9 cellular contexts compared by ENCODE assay signal in the genomic region with DNA sequence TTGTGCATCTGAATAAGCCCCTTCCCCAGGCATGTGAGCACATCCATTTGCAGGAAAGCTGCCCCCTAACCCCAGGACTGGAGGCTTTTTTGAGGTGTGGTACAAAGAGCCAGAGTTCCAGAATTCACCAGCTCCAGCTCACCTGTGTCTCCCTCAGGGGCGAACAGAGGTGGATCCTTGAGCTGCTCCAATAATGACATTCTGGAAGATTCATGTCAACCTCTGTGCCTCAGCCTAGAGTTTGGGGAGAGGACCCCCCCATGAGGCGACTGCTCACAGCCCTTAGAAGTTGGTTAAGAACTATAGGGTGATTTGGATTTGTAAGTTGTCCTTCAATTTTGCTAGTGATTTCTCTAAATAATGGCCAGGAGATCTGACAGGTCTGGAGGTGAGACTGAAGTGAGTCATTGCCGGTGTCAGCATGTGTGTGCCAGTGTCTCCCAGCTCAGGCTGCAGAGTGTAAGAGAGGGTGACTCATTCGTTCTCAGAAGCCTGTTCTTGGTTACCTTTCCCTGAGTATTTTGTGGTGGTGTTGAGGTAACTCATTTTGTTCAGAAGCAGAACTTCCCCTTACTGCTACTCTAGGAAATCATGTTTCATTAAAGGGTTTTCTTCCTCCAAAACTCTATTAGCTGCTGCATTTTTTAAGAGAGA.
DNase-seq lines count a peak whose midpoint lies in the region; ATAC-seq, FAIRE-seq and TF ChIP-seq lines count a peak whose summit lies in the region.
"Had no signal": no experiment of that assay in that cellular context is flagged by ENCODE, and none has a peak within 500 bp of the region (broad histone marks: within the 10 kb centered on the region; RNA-seq: fewer than 3 reads in every experiment).

No MANE protein-coding gene starts in this region.

- no peak overlapping the region for H3K27ac ChIP-seq in IMR-90 (ENCODE audit: insufficient read depth, low read length)
- no peak overlapping the region for H3K27ac ChIP-seq in pancreas
- no peak overlapping the region for H3K27ac ChIP-seq in H9 (ENCODE audit: insufficient read length, low read depth, low read length)
- H3K27ac ChIP-seq: heart left ventricle had no signal

- no peak for TF ChIP-seq POLR2A in IMR-90 (IDR thresholded peaks at IDR 0.05; ENCODE audit: low read depth, low read length)

- no peak overlapping the region for H2BK5ac ChIP-seq in IMR-90 (ENCODE audit: low read depth, low read length, poor library complexity, severe bottlenecking)
- H2BK5ac ChIP-seq in H9 (ENCODE audit: insufficient read length, low read length), result no peak overlapping the region

- no peak overlapping the region for H3K4ac ChIP-seq in IMR-90 (ENCODE audit: low read depth, low read length)
- no peak overlapping the region for H3K4ac ChIP-seq in H9 (ENCODE audit: low read depth, low read length)

- no peaks in the 10 kb centered on the region; the same call in 1 of the 2 replicates for H3K27me3 Mint-ChIP-seq in H9 (ENCODE audit: low read depth)
- peaks cover 65% of the 10 kb centered on the region for H3K27me3 Mint-ChIP-seq in T-helper 17 cell

- no peaks in the 10 kb centered on the region for H3K9me1 ChIP-seq in IMR-90 (ENCODE audit: insufficient read depth, low read length)

- ATAC-seq in GM21737 (IDR thresholded peaks at IDR 0.05; ENCODE audit: unreplicated experiment) (peak; percentile 85), IMR-90 (ENCODE audit: low read depth) (no peak), pancreas (peak in 3 of 4 donors; percentile 58 to 94 (median 88)), T-helper 17 cell (no peak)

- no peak overlapping the region for H3K56ac ChIP-seq in IMR-90 (ENCODE audit: extremely low read depth, insufficient read depth, low read length)
- no peak overlapping the region for H3K56ac ChIP-seq in H9 (ENCODE audit: insufficient read length, low read depth, low read length)

- no peaks in the 10 kb centered on the region for H3K9me3 Mint-ChIP-seq in H9

- TF ChIP-seq RAD21 in IMR-90 (IDR thresholded peaks at IDR 0.05; ENCODE audit: low read length), result no peak

- TF ChIP-seq CTCF in GM10248 (IDR thresholded peaks at IDR 0.05; ENCODE audit: control extremely low read depth, extremely low read depth, low read depth, missing control alignments) (no peak), IMR-90 (conservative IDR thresholded peaks at IDR 0.05; ENCODE audit: low read depth, low read length) (no peak), pancreas (IDR thresholded peaks at IDR 0.05) (no peak), H9 (conservative IDR thresholded peaks at IDR 0.05) (no peak)

- H2AFZ ChIP-seq in IMR-90 (replicated peaks; ENCODE audit: low read length, poor library complexity) (no peak overlapping the region), H9 (ENCODE audit: low read length) (no peak overlapping the region)

- H3K9ac ChIP-seq in IMR-90 (ENCODE audit: low read depth, low read length) (no peak overlapping the region), H9 (ENCODE audit: extremely low read depth, insufficient read length, low read length) (no peak overlapping the region)

- no peaks in the 10 kb centered on the region for H3K23me2 ChIP-seq in H9 (ENCODE audit: insufficient read length, low read depth, low read length, poor library complexity, severe bottlenecking)

- H3K27me3 ChIP-seq in IMR-90 (ENCODE audit: control insufficient read depth, insufficient read depth, low read length) (peaks cover 8% of the 10 kb centered on the region), pancreas (no peaks in the 10 kb centered on the region), H9 (ENCODE audit: insufficient read depth, low read length) (no peaks in the 10 kb centered on the region)

- no peak for FAIRE-seq in pancreas (lab: Jason Lieb, UNC)

- H3K27ac Mint-ChIP-seq in H9 (no peak overlapping the region), T-helper 17 cell (no peak overlapping the region)

- H3K9me3 ChIP-seq in IMR-90 (ENCODE audit: control insufficient read depth, insufficient read depth, low read length) (no peaks in the 10 kb centered on the region), pancreas (no peaks in the 10 kb centered on the region), H9 (ENCODE audit: control insufficient read depth, low read depth, low read length) (no peaks in the 10 kb centered on the region), T-helper 17 cell (ENCODE audit: control insufficient read depth, low read length, poor library complexity, severe bottlenecking) (no peaks in the 10 kb centered on the region)
- H3K9me3 ChIP-seq: heart left ventricle had no signal

- H4K8ac ChIP-seq in IMR-90 (ENCODE audit: low read depth in 2 of 2, low read length in 2 of 2) (no peak overlapping the region), H9 (replicated peaks; ENCODE audit: insufficient read length, low read depth, low read length) (no peak overlapping the region)

- H4K5ac ChIP-seq in IMR-90 (ENCODE audit: low read depth, low read length) (no peak overlapping the region), H9 (ENCODE audit: insufficient read length, low read depth, low read length) (no peak overlapping the region)

- no peaks in the 10 kb centered on the region for H3K36me3 Mint-ChIP-seq in H9 (ENCODE audit: insufficient read depth in 1 of 3, low read depth in 3 of 3)
- H3K36me3 Mint-ChIP-seq in T-helper 17 cell (ENCODE audit: low read depth), result peaks cover 3% of the 10 kb centered on the region

- H3K79me2 ChIP-seq in H9 (ENCODE audit: insufficient read depth, low read length), result no peaks in the 10 kb centered on the region

- no peak overlapping the region for H3K4me3 ChIP-seq in IMR-90 (ENCODE audit: insufficient read depth, low read depth, low read length)
- H3K4me3 ChIP-seq in pancreas, result no peak overlapping the region
- H3K4me3 ChIP-seq: heart left ventricle had no signal

- POLR2A ChIA-PET in GM10248 (lab: Yijun Ruan, JAX) (no interaction called here), IMR-90 (lab: Charles Lee; ENCODE audit: unreplicated experiment) (no interaction called here)

- H2AK9ac ChIP-seq in IMR-90 (replicated peaks; ENCODE audit: low read depth, low read length, poor library complexity), result no peak overlapping the region

- intact Hi-C loops in IMR-90 (cut with micrococcal nuclease), result no loop called here
- intact Hi-C loops in pancreas (cut with DNase I), result no loop called here

- in situ Hi-C loops in IMR-90 (cut with MboI; ENCODE audit: low sequenced_read_pairs), result no loop called here

- H4K20me1 ChIP-seq in IMR-90 (ENCODE audit: insufficient read depth, low read length) (no peaks in the 10 kb centered on the region), H9 (ENCODE audit: control insufficient read depth, insufficient read depth, insufficient read length) (no peaks in the 10 kb centered on the region)

- H2AK5ac ChIP-seq in IMR-90 (ENCODE audit: low read depth, low read length) (no peak overlapping the region), H9 (ENCODE audit: insufficient read length, low read length) (no peak overlapping the region)

- no peak overlapping the region for H3K18ac ChIP-seq in IMR-90 (ENCODE audit: low read depth, low read length)
- H3K18ac ChIP-seq in H9 (ENCODE audit: insufficient read length, low read depth, low read length), result no peak overlapping the region

- H2BK15ac ChIP-seq in IMR-90 (ENCODE audit: low read depth, low read length), result no peak overlapping the region
- H2BK15ac ChIP-seq in H9 (ENCODE audit: low read depth, low read length), result no peak overlapping the region

- dilution Hi-C loops in IMR-90 (cut with HindIII; ENCODE audit: low sequenced_read_pairs, unreplicated experiment), result no loop called here

- no peak overlapping the region for H2BK20ac ChIP-seq in IMR-90 (ENCODE audit: low read depth, low read length)
- no peak overlapping the region for H2BK20ac ChIP-seq in H9 (ENCODE audit: low read depth, low read length, poor library complexity, severe bottlenecking)

- no TSS peak for BruUV-seq in IMR-90 (replicated peaks; lab: Mats Ljungman, UMichigan)

- H2BK12ac ChIP-seq in H9 (ENCODE audit: insufficient read length, low read depth, low read length), result no peak overlapping the region

- CTCF ChIA-PET in GM10248 (lab: Yijun Ruan, JAX), result interaction anchor here (1.0 to 2.1 kb wide), 3 partner anchors 9 to 85 kb away, joined by 3 to 12 read pairs (median 3); no protein-coding TSS in a partner anchor
- CTCF ChIA-PET in IMR-90 (lab: Yijun Ruan, JAX), result no interaction called here

- no peak overlapping the region for H3T11ph ChIP-seq in H9 (ENCODE audit: low read length)

- no peak overlapping the region for H3K4me2 ChIP-seq in IMR-90 (ENCODE audit: low read depth, low read length)
- no peak overlapping the region for H3K4me2 ChIP-seq in H9 (ENCODE audit: insufficient read depth, insufficient read length, low read length)

- H3K36me3 ChIP-seq in IMR-90 (ENCODE audit: control insufficient read depth, insufficient read depth, low read length) (no peaks in the 10 kb centered on the region), pancreas (no peaks in the 10 kb centered on the region)
- H3K36me3 ChIP-seq: heart left ventricle had no signal

- DNase-seq in GM10248 (ENCODE audit: extremely low spot score) (peak; percentile 77), IMR-90 (peak; percentile 16), pancreas (no peak), DMS79 treated with DMSO at 0.1 percent for 48 hours (lab: John Stamatoyannopoulos, UW) (no peak), H9 (no peak), T-helper 17 cell (no peak)
- peak; percentile 51 for DNase-seq in activated naive CD4-positive, alpha-beta T cell treated with anti-CD3 and anti-CD28 coated beads, Interleukin-2, amount 50 U/mL, for 16 hours
- DNase-seq: heart left ventricle had no signal

- H3K79me1 ChIP-seq in IMR-90 (ENCODE audit: low read depth in 1 of 2, low read length in 2 of 2) (no peaks in the 10 kb centered on the region), H9 (ENCODE audit: insufficient read depth, low read depth, low read length, poor library complexity, severe bottlenecking) (no peaks in the 10 kb centered on the region)

- no peak overlapping the region for H3K4me3 Mint-ChIP-seq in H9
- H3K4me3 Mint-ChIP-seq in T-helper 17 cell, result no peak overlapping the region

- H4K91ac ChIP-seq in IMR-90 (ENCODE audit: insufficient read depth, low read depth, low read length) (no peak overlapping the region), H9 (ENCODE audit: insufficient read length, low read depth, low read length) (no peak overlapping the region)

- no peak overlapping the region for H3K14ac ChIP-seq in IMR-90 (replicated peaks; ENCODE audit: low read depth, low read length)
- no peak overlapping the region for H3K14ac ChIP-seq in H9 (ENCODE audit: insufficient read depth, low read length)

- H3K4me1 Mint-ChIP-seq in H9 (peaks cover 15 to 16% of the 10 kb centered on the region in 2 experiments), T-helper 17 cell (peaks cover 2% of the 10 kb centered on the region)

- no CpG with 5 or more reads among the region's 4 CpGs for WGBS in IMR-90 (ENCODE audit: extremely low coverage in 2 of 2, insufficient read length in 1 of 2), 2 experiments
- 58 to 63% methylated on average over 4 of the region's 4 CpGs for WGBS in pancreas, 2 donors
- WGBS in H9 (ENCODE audit: extremely low coverage, insufficient read length, low lambda C conversion rate), result no CpG with 5 or more reads among the region's 4 CpGs

- H3K23ac ChIP-seq in IMR-90 (ENCODE audit: low read depth, low read length), result no peak overlapping the region
- H3K23ac ChIP-seq in H9 (ENCODE audit: insufficient read length, low read depth, low read length), result no peak overlapping the region

- no peak overlapping the region for H2BK120ac ChIP-seq in IMR-90 (ENCODE audit: low read depth, low read length)
- H2BK120ac ChIP-seq in H9 (ENCODE audit: low read depth, low read length, poor library complexity, severe bottlenecking), result no peak overlapping the region

- H3K4me1 ChIP-seq in IMR-90 (ENCODE audit: control insufficient read depth, insufficient read depth, low read length), result no peaks in the 10 kb centered on the region
- no peaks in the 10 kb centered on the region for H3K4me1 ChIP-seq in pancreas
- no peaks in the 10 kb centered on the region; the same call in 1 of the 2 replicates for H3K4me1 ChIP-seq in H9 (ENCODE audit: insufficient read depth, low read length)
- H3K4me1 ChIP-seq: heart left ventricle had no signal

Comparison
In these comparisons a context has a peak if more than half of its experiments do, and no peak if none do; other contexts are left out.
1. DNase-seq: peak in GM10248 (single experiment), IMR-90 (single experiment) and activated naive CD4-positive, alpha-beta T cell treated with anti-CD3 and anti-CD28 coated beads, Interleukin-2, amount 50 U/mL, for 16 hours (single experiment); none in pancreas (0 of 6), DMS79 treated with DMSO at 0.1 percent for 48 hours (single experiment), H9 (single experiment) and T-helper 17 cell (0 of 3).
2. ATAC-seq: peak in GM21737 (single experiment) and pancreas (3 of 4); none in IMR-90 (single experiment) and T-helper 17 cell (single experiment).